In genomic region chr15:68537506-68537905, GRCh38 we compare ENCODE assay signal across 28 cellular contexts. TPM values are rescaled to one million over a fixed set of nuclear protein-coding genes. Genes with fewer than 3 reads are reported as not detected.
DNase-seq lines count a peak whose midpoint lies in the region; ATAC-seq, FAIRE-seq and TF ChIP-seq lines count a peak whose summit lies in the region.
"Had no signal": no experiment of that assay in that cellular context is flagged by ENCODE, and none has a peak within 500 bp of the region (broad histone marks: within the 10 kb centered on the region; RNA-seq: fewer than 3 reads in every experiment).

No MANE protein-coding gene starts in this region.

- no peaks in the 10 kb centered on the region for H3K27me3 ChIP-seq in astrocyte (ENCODE audit: insufficient read depth, low read length)
- no peaks in the 10 kb centered on the region for H3K27me3 ChIP-seq in thoracic aorta (replicated peaks; ENCODE audit: insufficient read depth)
- H3K27me3 ChIP-seq: BLaER1 treated with 17β-estradiol and CSF1 and Interleukin-3, amounts not matched to agents 10 nM and 100 nM; gastroesophageal sphincter; right atrium auricular region had no signal

- TF ChIP-seq CTCF in astrocyte (IDR thresholded peaks at IDR 0.05; ENCODE audit: insufficient read depth, low read depth, low read length) (no peak), thoracic aorta (IDR thresholded peaks at IDR 0.05) (no peak)

- no peak for DNase-seq in GM18507 (ENCODE audit: extremely low spot score, insufficient read length, low read depth)
- DNase-seq in astrocyte (ENCODE audit: low read depth), result no peak
- DNase-seq in fibroblast of the conjunctiva (ENCODE audit: low read depth), result peak; percentile 53
- no peak for DNase-seq in thoracic aorta (ENCODE audit: low spot score)
- DNase-seq in cerebellar cortex (ENCODE audit: low spot score), result no peak
- DNase-seq in T-helper 2 cell, result no peak
- DNase-seq: activated CD4-positive, alpha-beta T cell treated with anti-CD3 and anti-CD28 coated beads, Interleukin-2, amount 50 U/mL, for 1 hour; activated naive CD4-positive, alpha-beta T cell treated with anti-CD3 and anti-CD28 coated beads, Interleukin-2, amount 10 ng/mL, durations not matched to agents 7 days and 5 days; anterior cingulate cortex; DMS79 treated with DMSO at 0.1 percent for 48 hours; erythroblast; hippocampal formation; NCI-H1105 treated with DMSO at 0.1 percent for 48 hours; NCI-H2081; NCI-H345; WERI-Rb-1 had no signal

- no peak overlapping the region for H2AFZ ChIP-seq in astrocyte (ENCODE audit: low read depth, low read length)
- H2AFZ ChIP-seq: parathyroid adenoma had no signal

- H3K4me3 ChIP-seq in astrocyte (ENCODE audit: insufficient read depth, low read depth, low read length), result no peak overlapping the region
- H3K4me3 ChIP-seq in thoracic aorta, result no peak overlapping the region
- H3K4me3 ChIP-seq: BLaER1 treated with 17β-estradiol and CSF1 and Interleukin-3, amounts not matched to agents 10 nM and 100 nM; gastroesophageal sphincter; HAP-1; right atrium auricular region had no signal

- H3K27ac ChIP-seq in astrocyte (ENCODE audit: low read depth, low read length) (peak overlapping the region; percentile 84), thoracic aorta (peak overlapping the region; percentile 72 to 84)
- H3K27ac ChIP-seq: BLaER1 treated with 17β-estradiol and CSF1 and Interleukin-3, amounts not matched to agents 10 nM and 100 nM; parathyroid adenoma; WERI-Rb-1 had no signal

- H3K4me1 ChIP-seq in astrocyte (ENCODE audit: insufficient read depth, low read length), result peaks cover 12% of the 10 kb centered on the region
- peaks cover 7 to 24% of the 10 kb centered on the region in 2 donors for H3K4me1 ChIP-seq in thoracic aorta (ENCODE audit: control insufficient read depth in 1 of 2, low read depth in 2 of 2)
- H3K4me1 ChIP-seq: HAP-1, parathyroid adenoma had no signal

- H3K9me3 ChIP-seq in astrocyte (ENCODE audit: insufficient read depth, low read depth, low read length) (peaks cover 2% of the 10 kb centered on the region), thoracic aorta (peaks cover under 1% of the 10 kb centered on the region)

- H3K36me3 Mint-ChIP-seq in astrocyte (ENCODE audit: low read depth, unreplicated experiment), result no peaks in the 10 kb centered on the region
- H3K36me3 Mint-ChIP-seq: activated naive CD4-positive, alpha-beta T cell treated with anti-CD3 and anti-CD28 coated beads, Interleukin-2, amount 10 ng/mL, durations not matched to agents 7 days and 5 days; type B pancreatic cell had no signal

- ATAC-seq in thoracic aorta (ENCODE audit: insufficient number of reproducible peaks, low FRiP score, low read depth), result no peak
- ATAC-seq in GM19467 (IDR thresholded peaks at IDR 0.05; ENCODE audit: unreplicated experiment), result no peak
- ATAC-seq: gastroesophageal sphincter, SK-N-SH treated with all-trans-retinoic acid at 6 μM for 48 hours had no signal

- H3K4me2 ChIP-seq in astrocyte (ENCODE audit: low read length), result no peak overlapping the region

- peaks cover 19% of the 10 kb centered on the region for H3K9me3 Mint-ChIP-seq in astrocyte (ENCODE audit: unreplicated experiment)
- H3K9me3 Mint-ChIP-seq: type B pancreatic cell had no signal

- no peaks in the 10 kb centered on the region for H3K27me3 Mint-ChIP-seq in astrocyte (ENCODE audit: low read depth, unreplicated experiment)

- peak overlapping the region; percentile 99 for H3K27ac Mint-ChIP-seq in astrocyte (ENCODE audit: unreplicated experiment)
- H3K27ac Mint-ChIP-seq: activated naive CD4-positive, alpha-beta T cell treated with anti-CD3 and anti-CD28 coated beads, Interleukin-2, amount 10 ng/mL, durations not matched to agents 7 days and 5 days; activated T-helper 1 cell treated with anti-CD3 and anti-CD28 coated beads, Interleukin-12 subunit alpha, Interleukin-12 subunit beta, Interleukin-2, Interleukin-4 antibody, amounts not matched to agents 30 ng/mL and 10 ng/mL and 1 ng/mL, durations not matched to agents 14 hours and 24 hours and 36 hours; nephron; stimulated activated naive CD8-positive, alpha-beta T cell treated with anti-CD3 and anti-CD28 coated beads, Interleukin-15, Interleukin-2, amounts not matched to agents 100 ng/mL and 50 ng/mL, for 24 hours; T-helper 2 cell treated with Interferon-gamma antibody and Interleukin-4, amounts not matched to agents 5 μg/mL and 100 μg/mL, for 36 hours; type B pancreatic cell had no signal

- FAIRE-seq in GM18507 (lab: Jason Lieb, UNC) (peak; percentile 82), astrocyte (lab: Jason Lieb, UNC) (peak; percentile 99)

- no peak overlapping the region for H3K4me3 Mint-ChIP-seq in astrocyte (ENCODE audit: unreplicated experiment)
- H3K4me3 Mint-ChIP-seq: activated naive CD4-positive, alpha-beta T cell treated with anti-CD3 and anti-CD28 coated beads, Interleukin-2, amount 10 ng/mL, durations not matched to agents 7 days and 5 days; activated T-helper 1 cell treated with anti-CD3 and anti-CD28 coated beads, Interleukin-12 subunit alpha, Interleukin-12 subunit beta, Interleukin-2, Interleukin-4 antibody, amounts not matched to agents 30 ng/mL and 10 ng/mL and 1 ng/mL, durations not matched to agents 14 hours and 24 hours and 36 hours; nephron; stimulated activated naive CD8-positive, alpha-beta T cell treated with anti-CD3 and anti-CD28 coated beads, Interleukin-15, Interleukin-2, amounts not matched to agents 100 ng/mL and 50 ng/mL, for 24 hours; T-helper 2 cell treated with Interferon-gamma antibody and Interleukin-4, amounts not matched to agents 5 μg/mL and 100 μg/mL, for 36 hours; type B pancreatic cell had no signal

- H3K36me3 ChIP-seq in astrocyte (ENCODE audit: insufficient read depth, low read length) (no peaks in the 10 kb centered on the region), thoracic aorta (no peaks in the 10 kb centered on the region)
- H3K36me3 ChIP-seq: BLaER1 treated with 17β-estradiol and CSF1 and Interleukin-3, amounts not matched to agents 10 nM and 100 nM; gastroesophageal sphincter; HAP-1; right atrium auricular region; WERI-Rb-1 had no signal

- H3K79me2 ChIP-seq in astrocyte (ENCODE audit: insufficient read depth, low read length), result no peaks in the 10 kb centered on the region
- H3K79me2 ChIP-seq: parathyroid adenoma had no signal

- peaks cover 43% of the 10 kb centered on the region for H3K4me1 Mint-ChIP-seq in astrocyte (ENCODE audit: low read depth, unreplicated experiment)
- H3K4me1 Mint-ChIP-seq: activated naive CD4-positive, alpha-beta T cell treated with anti-CD3 and anti-CD28 coated beads, Interleukin-2, amount 10 ng/mL, durations not matched to agents 7 days and 5 days; nephron had no signal

- no peak overlapping the region for H3K9ac ChIP-seq in astrocyte (ENCODE audit: low read length)
- H3K9ac ChIP-seq: BLaER1 treated with 17β-estradiol and CSF1 and Interleukin-3, amounts not matched to agents 10 nM and 100 nM; parathyroid adenoma had no signal

- no peaks in the 10 kb centered on the region for H4K20me1 ChIP-seq in astrocyte (ENCODE audit: insufficient read depth, low read length)
- H4K20me1 ChIP-seq: BLaER1 treated with 17β-estradiol and CSF1 and Interleukin-3, amounts not matched to agents 10 nM and 100 nM had no signal

RNA-seq across cellular contexts. Expression of gene CORO2B, which starts 41.3 kb away (rescaled TPM):
- total RNA-seq in astrocyte (6.2 and 7.4 TPM in 2 replicates), thoracic aorta (1 to 10 TPM; 4.3 to 8.5 TPM)
- total RNA-seq: activated T-helper 1 cell treated with anti-CD3 and anti-CD28 coated beads, Interleukin-12 subunit alpha, Interleukin-12 subunit beta, Interleukin-2, Interleukin-4 antibody, amounts not matched to agents 30 ng/mL and 10 ng/mL and 1 ng/mL, durations not matched to agents 14 hours and 24 hours and 36 hours had no signal
